8 cellular contexts compared by ENCODE assay signal in the genomic region with DNA sequence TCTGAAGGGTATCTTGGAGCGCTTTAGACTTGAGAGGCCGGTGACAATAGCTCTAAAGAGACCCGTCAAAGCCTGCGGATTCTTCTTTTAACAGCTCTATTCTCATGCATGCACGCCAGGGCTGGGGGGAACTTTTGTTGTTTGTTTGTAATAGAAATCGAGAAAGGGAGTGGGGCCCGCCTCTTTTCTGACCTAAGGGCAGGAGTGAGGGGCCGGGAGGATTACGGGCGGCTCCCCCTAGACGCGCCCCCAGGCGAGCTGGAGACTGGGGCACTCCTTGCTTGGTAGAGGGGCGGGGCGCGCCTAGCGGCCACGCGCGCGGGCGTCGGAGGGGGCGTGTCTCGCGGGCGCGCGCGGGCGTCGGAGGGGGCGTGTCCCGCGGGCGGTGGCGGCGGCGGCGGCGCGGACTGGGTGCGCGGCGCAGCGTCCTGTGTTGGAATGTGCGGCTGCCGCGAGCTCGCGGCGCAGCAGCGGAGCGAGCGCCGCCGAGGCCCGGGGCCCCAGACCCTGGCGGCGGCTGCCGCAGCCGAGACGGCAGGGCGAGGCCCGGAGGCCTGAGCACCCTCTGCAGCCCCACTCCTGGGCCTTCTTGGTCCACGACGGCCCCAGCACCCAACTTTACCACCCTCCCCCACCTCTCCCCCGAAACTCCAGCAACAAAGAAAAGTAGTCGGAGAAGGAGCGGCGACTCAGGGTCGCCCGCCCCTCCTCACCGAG. TPM values are rescaled to one million over a fixed set of nuclear protein-coding genes. Genes with fewer than 3 reads are reported as not detected.
A peak's percentile ranks its signal among the peaks of the same experiment; 100 is the strongest.
DNase-seq lines count a peak whose midpoint lies in the region; ATAC-seq and TF ChIP-seq lines count a peak whose summit lies in the region.

TSS of gene REST (plus strand) at position 412 of the 717 bp plus-strand sequence. CDS start 2,739 bp downstream, outside the sequence.

- peak; percentile 54 for ATAC-seq in GM21360 (IDR thresholded peaks at IDR 0.05; ENCODE audit: unreplicated experiment)
- ATAC-seq in SK-N-SH treated with all-trans-retinoic acid at 6 μM for 48 hours, result peak; percentile 65
- peak; percentile 81 for ATAC-seq in omental fat pad (ENCODE audit: low FRiP score)

- DNase-seq in DMS114 treated with DMSO at 0.1 percent for 48 hours (lab: John Stamatoyannopoulos, UW; ENCODE audit: unreplicated experiment) (peak; percentile 37), HT1080 (ENCODE audit: low read depth) (peak; percentile 34), glomerular endothelial cell (ENCODE audit: extremely low read depth, low read depth, low spot score) (no peak), omental fat pad (ENCODE audit: low spot score) (peak; percentile 46), superior temporal gyrus (ENCODE audit: extremely low spot score) (peak; percentile 48)
- DNase-seq in activated naive CD4-positive, alpha-beta T cell treated with anti-CD3 and anti-CD28 coated beads, Interleukin-2, amount 50 U/mL, for 16 hours, result peak; percentile 83

- no peak for TF ChIP-seq CTCF in omental fat pad (IDR thresholded peaks at IDR 0.05)

TF ChIP-seq in SK-N-SH treated with all-trans-retinoic acid at 6 μM for 48 hours, 23 proteins besides CTCF, POLR2A, EP300 and RAD21:
- TF ChIP-seq SNAI2 (CRISPR knock-in tag; IDR thresholded peaks at IDR 0.05), result no peak
TF ChIP-seq in SK-N-SH treated with all-trans-retinoic acid at 6 μM for 48 hours: peak in this region for 0.

RNA-seq across cellular contexts. Expression of gene REST, which starts in this region (rescaled TPM):
- total RNA-seq in HT1080 (2014; rRNA removed; shearing (Covaris generic)), result 36.4 and 39.9 TPM in 2 replicates
- polyA plus RNA-seq in HT1080 (2015; cell fraction: cytosol; rRNA removed), result 19.5 and 24.5 TPM in 2 replicates
- polyA plus RNA-seq in HT1080 (2015; cell fraction: nucleus; rRNA removed), result 28.3 and 30.3 TPM in 2 replicates
- total RNA-seq in glomerular endothelial cell (40.6 and 47.9 TPM in 2 replicates), omental fat pad (10 to 100 TPM; 20.7 to 35.5 (median 29.0) TPM)
